21 cellular contexts compared by ENCODE assay signal in genomic region chr17:79990051-79990592, GRCh38. TPM values are rescaled to one million over a fixed set of nuclear protein-coding genes. Genes with fewer than 3 reads are reported as not detected.
DNase-seq lines count a peak whose midpoint lies in the region; ATAC-seq and TF ChIP-seq lines count a peak whose summit lies in the region.
"Had no signal": no experiment of that assay in that cellular context is flagged by ENCODE, and none has a peak within 500 bp of the region (broad histone marks: within the 10 kb centered on the region; RNA-seq: fewer than 3 reads in every experiment).

No MANE protein-coding gene starts in this region.

- H3K27ac ChIP-seq in cardiac muscle cell: peak overlapping the region; percentile 41
- peak overlapping the region; percentile 37 for H3K27ac ChIP-seq in subcutaneous abdominal adipose tissue (ENCODE audit: low read depth, low read length)
- H3K27ac ChIP-seq: brain microvascular endothelial cell, coronary artery, heart right ventricle, KMS-11, psoas muscle had no signal

- intact Hi-C loops in Right ventricle myocardium inferior (cut with DNase I): loop anchor here (2.0 to 5.0 kb wide), 4 partner anchors 151 to 248 kb away; partner anchors contain the start of gene CBX4

- H3K9ac ChIP-seq in subcutaneous abdominal adipose tissue (ENCODE audit: low read length in 5 of 5): no peak overlapping the region
- H3K9ac ChIP-seq: KMS-11 had no signal

- H3K4me3 ChIP-seq in cardiac muscle cell (no peak overlapping the region), subcutaneous abdominal adipose tissue (ENCODE audit: low read depth in 1 of 5, low read length in 5 of 5) (peak overlapping the region in 1 of 5 donors; percentile 11)
- H3K4me3 ChIP-seq: coronary artery, heart right ventricle, psoas muscle had no signal

- H3K36me3 ChIP-seq in cardiac muscle cell: no peaks in the 10 kb centered on the region
- no peaks in the 10 kb centered on the region for H3K36me3 ChIP-seq in subcutaneous abdominal adipose tissue (ENCODE audit: control insufficient read depth in 5 of 5, insufficient read depth in 5 of 5, low read length in 5 of 5)
- H3K36me3 ChIP-seq: brain microvascular endothelial cell, heart right ventricle had no signal

- no peaks in the 10 kb centered on the region for H3K27me3 ChIP-seq in cardiac muscle cell
- H3K27me3 ChIP-seq in subcutaneous abdominal adipose tissue (ENCODE audit: control insufficient read depth in 5 of 5, insufficient read depth in 4 of 5, low read length in 5 of 5): no peaks in the 10 kb centered on the region
- H3K27me3 ChIP-seq: brain microvascular endothelial cell, heart right ventricle had no signal

- ATAC-seq in Right ventricle myocardium inferior (no peak), GM21825 (IDR thresholded peaks at IDR 0.05; ENCODE audit: unreplicated experiment) (no peak)
- ATAC-seq: activated naive CD4-positive, alpha-beta T cell treated with anti-CD3 and anti-CD28 coated beads, Interleukin-2, amount 50 U/mL, for 72 hours; heart right ventricle; naive thymus-derived CD4-positive, alpha-beta T cell; psoas muscle; T-cell had no signal

- TF ChIP-seq CTCF in cardiac muscle cell (IDR thresholded peaks at IDR 0.05; ENCODE audit: low read depth, low read length): no peak

- H3K4me1 ChIP-seq in cardiac muscle cell (ENCODE audit: low read depth) (peaks cover 33% of the 10 kb centered on the region), subcutaneous abdominal adipose tissue (ENCODE audit: control insufficient read depth in 5 of 5, insufficient read depth in 5 of 5, low read length in 5 of 5) (peaks cover 16 to 74% (median 65%) of the 10 kb centered on the region in 5 donors)
- H3K4me1 ChIP-seq: psoas muscle had no signal

- H3K9me3 ChIP-seq in cardiac muscle cell (ENCODE audit: low read depth) (no peaks in the 10 kb centered on the region), subcutaneous abdominal adipose tissue (ENCODE audit: control insufficient read depth in 5 of 5, low read length in 5 of 5) (no peaks in the 10 kb centered on the region)
- H3K9me3 ChIP-seq: heart right ventricle, psoas muscle had no signal

- DNase-seq in cardiac muscle cell (ENCODE audit: low read depth in 1 of 2, low spot score in 1 of 2): peak; percentile 22 to 48
- DNase-seq in Right ventricle myocardium inferior (ENCODE audit: missing footprints): no peak
- peak; percentile 73 for DNase-seq in SW480 (ENCODE audit: low spot score)
- peak; percentile 68 for DNase-seq in left kidney (ENCODE audit: low read depth, low spot score)
- DNase-seq in NCI-H526 (lab: John Stamatoyannopoulos, UW): no peak
- DNase-seq in activated effector memory CD4-positive, alpha-beta T cell treated with Interleukin-2 at 50 U/mL for 16 hours: no peak
- DNase-seq: activated CD4-positive, alpha-beta T cell treated with anti-CD3 and anti-CD28 coated beads, Interleukin-2, amount 50 U/mL, for 48 hours; activated T-cell treated with anti-CD3 and anti-CD28 coated beads, Interleukin-2, amount 50 U/mL, for 24 hours; brain microvascular endothelial cell; CD4-positive, CD25-positive, alpha-beta regulatory T cell; DMS53; heart right ventricle; naive thymus-derived CD4-positive, alpha-beta T cell; NCI-H187 treated with DMSO at 0.1 percent for 48 hours; psoas muscle; T-cell had no signal

RNA-seq across cellular contexts. Expression of gene TBC1D16, which starts 45.5 kb away (rescaled TPM):
- total RNA-seq in cardiac muscle cell: 30.3 and 37.5 TPM in 2 replicates
- 13.0 and 22.1 TPM in 2 replicates for polyA plus RNA-seq in cardiac muscle cell
- total RNA-seq in Right ventricle myocardium inferior: 16.3 TPM

RNA-seq across cellular contexts. Expression of gene CCDC40, which starts 46.3 kb away (rescaled TPM):
- total RNA-seq in cardiac muscle cell: 8.0 and 11.3 TPM in 2 replicates
- polyA plus RNA-seq in cardiac muscle cell: 12.2 and 16.0 TPM in 2 replicates
- total RNA-seq in Right ventricle myocardium inferior: 5.4 TPM
- polyA plus RNA-seq: CD4-positive, CD25-positive, alpha-beta regulatory T cell; naive thymus-derived CD4-positive, alpha-beta T cell had no signal

Comparison
In these comparisons a context has a peak if more than half of its experiments do, and no peak if none do; other contexts are left out.
1. DNase-seq: peak in cardiac muscle cell (2 of 2), SW480 (single experiment) and left kidney (single experiment); none in Right ventricle myocardium inferior (single experiment), NCI-H526 (0 of 2) and activated effector memory CD4-positive, alpha-beta T cell treated with Interleukin-2 at 50 U/mL for 16 hours (single experiment).